Comparison of ENCODE assay signal across 8 cellular contexts in genomic region chrX:41084360-41085104, GRCh38. TPM values are rescaled to one million over a fixed set of nuclear protein-coding genes. Genes with fewer than 3 reads are reported as not detected.
DNase-seq lines count a peak whose midpoint lies in the region; ATAC-seq, FAIRE-seq and TF ChIP-seq lines count a peak whose summit lies in the region.

No MANE protein-coding gene starts in this region.

- peaks cover 1 to 6% of the 10 kb centered on the region in 2 experiments for H4K20me1 ChIP-seq in H1 (replicated peaks in 1 of 2; ENCODE audit: control insufficient read depth in 1 of 2, insufficient read depth in 2 of 2, low read length in 2 of 2)

- no peak overlapping the region for H2BK20ac ChIP-seq in H1 (ENCODE audit: low read length)

- no peaks in the 10 kb centered on the region for H3K9me3 Mint-ChIP-seq in memory B cell

- WGBS in H1 (ENCODE audit: extremely low coverage in 1 of 2, insufficient coverage in 1 of 2, insufficient read length in 1 of 2, insufficient replicate concordance in 2 of 2, low coverage in 1 of 2, low lambda C conversion rate in 2 of 2, missing lambda C conversion rate in 1 of 2), 2 experiments = 0% methylated on average over 8 of the region's 65 CpGs; no CpG with 5 or more reads in 1 of the 2 experiments

- peak overlapping the region; percentile 99; the same call in 1 of the 2 replicates for H4K8ac ChIP-seq in H1 (ENCODE audit: extremely low read depth, insufficient read depth, low read length)

- in situ Hi-C loops in Caki2 (cut with HindIII; ENCODE audit: low pct_unique_long_range_greater_than_20kb, low sequenced_read_pairs) = no loop called here

- H2BK5ac ChIP-seq in H1 (ENCODE audit: low read depth, low read length) = peak overlapping the region; percentile 99

- POLR2A ChIA-PET in H1 (lab: Charles Lee; ENCODE audit: partially characterized antibody) = interaction anchor here (0.7 to 4.4 kb wide), 14 partner anchors 8 to 237 kb away, joined by 3 to 19 read pairs (median 4); no protein-coding TSS in a partner anchor

- H2BK120ac ChIP-seq in H1 (replicated peaks; ENCODE audit: low read depth, low read length) = peak overlapping the region; percentile 78

- no peaks in the 10 kb centered on the region for H3K27me3 Mint-ChIP-seq in memory B cell

- peaks cover 0 to 29% (median 2%) of the 10 kb centered on the region in 4 experiments; a peak in 3 of 8 replicates for H3K36me3 ChIP-seq in H1 (ENCODE audit: control insufficient read depth in 2 of 4, insufficient read depth in 4 of 4, low read length in 3 of 4)

- peaks cover 2% of the 10 kb centered on the region for H3K4me1 Mint-ChIP-seq in memory B cell

- H2BK12ac ChIP-seq in H1 (ENCODE audit: low read depth, low read length) = peak overlapping the region; percentile 99

- peak overlapping the region; percentile 66 for H3K14ac ChIP-seq in H1 (ENCODE audit: insufficient read length)

- TF ChIP-seq CTCF in H1 (IDR thresholded peaks at IDR 0.05; ENCODE audit: control extremely low read depth in 1 of 3, insufficient read depth in 1 of 3, low read depth in 1 of 3, low read length in 3 of 3) = no peak

- CTCF ChIA-PET in H1 (lab: Charles Lee; ENCODE audit: partially characterized antibody) = interaction anchor here (0.7 to 1.5 kb wide), 2 partner anchors 59 to 376 kb away, joined by 3 read pairs; no protein-coding TSS in a partner anchor

- H3K27ac ChIP-seq in H1 (ENCODE audit: low read depth, low read length) = peak overlapping the region; percentile 100

- ATAC-seq in GM21390 (IDR thresholded peaks at IDR 0.05; ENCODE audit: unreplicated experiment) (peak; percentile 62), memory B cell (ENCODE audit: low read depth) (peak; percentile 65)

- H3K4me3 ChIP-seq in H1 (ENCODE audit: extremely low read depth in 1 of 4, insufficient read depth in 2 of 4, low read depth in 3 of 4, low read length in 4 of 4) = peak overlapping the region; percentile 67 to 100 (median 82)

- H3K18ac ChIP-seq in H1 (ENCODE audit: extremely low read depth, low read length) = peak overlapping the region; percentile 78

- DNase-seq in Caki2 (ENCODE audit: low read depth) (peak; percentile 99), HUDEP-2 (lab: John Stamatoyannopoulos, UW; ENCODE audit: unreplicated experiment in 76 of 76) (peak; percentile 30 to 98 (median 91)), NOMO-1 treated with dmso at 0.1 percent for 144 hours (lab: John Stamatoyannopoulos, UW; ENCODE audit: unreplicated experiment) (peak; percentile 95), H1 (ENCODE audit: low read depth in 1 of 2, low spot score in 2 of 2) (peak; percentile 81 to 96), memory B cell (ENCODE audit: low spot score in 2 of 2) (peak; percentile 96 to 100)
- DNase-seq in activated CD8-positive, alpha-beta memory T cell treated with anti-CD3 and anti-CD28 coated beads, Interleukin-2, amount 50 U/mL, for 1 hour (ENCODE audit: extremely low read depth) = peak; percentile 100
- DNase-seq in stimulated activated CD8-positive, alpha-beta memory T cell treated with anti-CD3 and anti-CD28 coated beads, Interleukin-12 subunit alpha, Interleukin-12 subunit beta, amount 100 ng/mL, for 1 hour (ENCODE audit: low read depth) = peak; percentile 92

- FAIRE-seq in H1 (lab: Jason Lieb, UNC) = peak; percentile 60

- no peak overlapping the region for H3K23ac ChIP-seq in H1 (ENCODE audit: insufficient read length)

- no peaks in the 10 kb centered on the region for H3K9me3 ChIP-seq in H1 (ENCODE audit: insufficient read depth in 2 of 2, low read depth in 1 of 2, low read length in 1 of 2)

- no peaks in the 10 kb centered on the region for H3K27me3 ChIP-seq in H1 (replicated peaks in 1 of 4; ENCODE audit: control insufficient read depth in 3 of 4, extremely low read depth in 1 of 4, insufficient read depth in 3 of 4, low read length in 3 of 4)

- peak in 1 of 2 experiments; percentile 77; a peak in 2 of 3 replicates for TF ChIP-seq POLR2A in H1 (IDR thresholded peaks at IDR 0.05; ENCODE audit: control extremely low read depth in 1 of 2, low read depth in 2 of 2, low read length in 2 of 2)

- peak overlapping the region; percentile 75; the same call in 1 of the 2 replicates for H2AK5ac ChIP-seq in H1 (ENCODE audit: low read depth, low read length)

- H3K9ac ChIP-seq in H1 (replicated peaks in 1 of 4; ENCODE audit: extremely low read depth in 1 of 4, low read depth in 3 of 4, low read length in 3 of 4) = peak overlapping the region in 3 of 4 experiments; percentile 96 to 99 (median 97); a peak in 6 of 7 replicates

- H3K4me1 ChIP-seq in H1 (replicated peaks in 1 of 4; ENCODE audit: control insufficient read depth in 3 of 4, insufficient read depth in 4 of 4, low read length in 3 of 4) = peaks cover 0 to 2% (median 0%) of the 10 kb centered on the region in 4 experiments; a peak in 1 of 7 replicates

- TF ChIP-seq RAD21 in H1 (IDR thresholded peaks at IDR 0.05 in 1 of 2, conservative IDR thresholded peaks at IDR 0.05 in 1 of 2; ENCODE audit: low read depth in 2 of 2, low read length in 2 of 2) = no peak

- peaks cover 4% of the 10 kb centered on the region for H3K36me3 Mint-ChIP-seq in memory B cell

- H2BK15ac ChIP-seq in H1 (ENCODE audit: low read length) = no peak overlapping the region

- peak overlapping the region; percentile 98 for H4K91ac ChIP-seq in H1 (replicated peaks; ENCODE audit: insufficient read length, low read length)

- peak overlapping the region; percentile 100 for H4K5ac ChIP-seq in H1 (ENCODE audit: insufficient read length, low read depth, low read length)

- peaks cover 33 to 55% of the 10 kb centered on the region in 2 experiments for H3K79me2 ChIP-seq in H1 (ENCODE audit: control insufficient read depth in 1 of 2, insufficient read depth in 2 of 2, low read length in 2 of 2)

- TF ChIP-seq EP300 in H1 (IDR thresholded peaks at IDR 0.05; ENCODE audit: borderline replicate concordance in 1 of 2, low read depth in 2 of 2, low read length in 2 of 2) = peak in 1 of 2 experiments; percentile 66; a peak in 1 of 3 replicates

- peak overlapping the region; percentile 99 for H3K4ac ChIP-seq in H1 (replicated peaks; ENCODE audit: insufficient read length, low read depth, low read length)

- H3K27ac Mint-ChIP-seq in memory B cell = peak overlapping the region; percentile 98

- H3K23me2 ChIP-seq in H1 (ENCODE audit: low read depth, low read length) = no peaks in the 10 kb centered on the region

- peak overlapping the region; percentile 89 for H3K4me3 Mint-ChIP-seq in memory B cell

- H2AFZ ChIP-seq in H1 (ENCODE audit: low read length) = no peak overlapping the region

- peak overlapping the region; percentile 66 to 77 for H3K4me2 ChIP-seq in H1 (ENCODE audit: insufficient read depth in 1 of 2, low read depth in 2 of 2, low read length in 2 of 2)

- no peaks in the 10 kb centered on the region for H3K79me1 ChIP-seq in H1 (ENCODE audit: low read depth, low read length)

- H3K56ac ChIP-seq in H1 (replicated peaks; ENCODE audit: insufficient read length, low read depth, low read length) = peak overlapping the region; percentile 96

TF ChIP-seq in H1, 55 proteins besides CTCF, POLR2A, EP300 and RAD21 (continues in another document):
- 0 out of 2 replicates have a peak, but pooled peaks have one; percentile 58 for TF ChIP-seq TCF12 (IDR thresholded peaks at IDR 0.05; ENCODE audit: low read depth, low read length)
- no peak for TF ChIP-seq RXRA (IDR thresholded peaks at IDR 0.05; ENCODE audit: insufficient read depth, low read depth, low read length)
- no peak for TF ChIP-seq CHD1 (IDR thresholded peaks at IDR 0.05; ENCODE audit: low read depth, low read length)
- TF ChIP-seq GABPA (IDR thresholded peaks at IDR 0.05; ENCODE audit: borderline replicate concordance, insufficient read depth, low read length) = no peak
- TF ChIP-seq SUZ12 (IDR thresholded peaks at IDR 0.05; ENCODE audit: low read length) = no peak
- TF ChIP-seq CBX5 (IDR thresholded peaks at IDR 0.05; ENCODE audit: low read depth, low read length) = no peak
- TF ChIP-seq CTBP2 (IDR thresholded peaks at IDR 0.05; ENCODE audit: borderline replicate concordance, insufficient read depth, insufficient read length, low read length) = no peak
- no peak for TF ChIP-seq NRF1 (IDR thresholded peaks at IDR 0.05; ENCODE audit: low read depth, low read length)
- TF ChIP-seq RNF2 (IDR thresholded peaks at IDR 0.05; ENCODE audit: borderline replicate concordance, low read depth, low read length, missing control alignments, poor library complexity, severe bottlenecking) = no peak
- TF ChIP-seq SIX5 (IDR thresholded peaks at IDR 0.05; ENCODE audit: low read depth, low read length) = 0 out of 2 replicates have a peak, but pooled peaks have one; percentile 6
- TF ChIP-seq SRF (IDR thresholded peaks at IDR 0.05; ENCODE audit: low read depth, low read length) = no peak; the same call in 1 of the 2 replicates
- no peak for TF ChIP-seq NANOG (IDR thresholded peaks at IDR 0.05; ENCODE audit: insufficient read depth, low read depth, low read length, poor library complexity, severe bottlenecking)
- peak; percentile 41 for TF ChIP-seq TBP (IDR thresholded peaks at IDR 0.05; ENCODE audit: low read depth, low read length)
- no peak for TF ChIP-seq KDM1A (IDR thresholded peaks at IDR 0.05; ENCODE audit: borderline replicate concordance, low read length)
- no peak for TF ChIP-seq CBX8 (IDR thresholded peaks at IDR 0.05; ENCODE audit: borderline replicate concordance, low read depth, low read length)
- TF ChIP-seq HDAC2 (IDR thresholded peaks at IDR 0.05; ENCODE audit: borderline replicate concordance in 1 of 2, low read depth in 2 of 2, low read length in 2 of 2) = peak in 1 of 2 experiments; percentile 47; a peak in 1 of 4 replicates
- TF ChIP-seq JUND (IDR thresholded peaks at IDR 0.05; ENCODE audit: low read length) = peak; percentile 98
- no peak for TF ChIP-seq HDAC6 (IDR thresholded peaks at IDR 0.05; ENCODE audit: low read depth, low read length)

RNA-seq across cellular contexts. Expression of gene USP9X, which starts 0.7 kb away (rescaled TPM):
- 8.9 and 15.6 TPM in 2 replicates for total RNA-seq in Caki2 (2014; rRNA removed; shearing (Covaris generic); ENCODE audit: low replicate concordance)
- 299 and 300 TPM in 2 replicates for total RNA-seq in H1 (2021; fragmentation: NEBNext Ultra II Directional; extraction: Animal tissue kit (Norgen Biotek cat#: 25700))
- polyA plus RNA-seq in H1 (2011; rRNA removed) = 58.2 and 79.2 TPM in 2 replicates
- 102 TPM for polyA plus RNA-seq in H1 (2011; cell fraction: cytosol; rRNA removed)
- 114 TPM for polyA plus RNA-seq in H1 (2011; cell fraction: nucleus; rRNA removed)
- polyA plus RNA-seq in H1 (2012, experiment 1 of 2) = 119 to 210 TPM (median 146 TPM) in 4 replicates
- polyA plus RNA-seq in H1 (2012, experiment 2 of 2) = 5.3 TPM
- 52.3 TPM for polyA plus RNA-seq in H1 (2013, experiment 1 of 2)
- polyA plus RNA-seq in H1 (2013, experiment 2 of 2) = 45.5 TPM
- 1,122 and 1,571 TPM in 2 replicates for polyA minus RNA-seq in H1 (2011; rRNA and poly(A)+ RNA removed)
- polyA minus RNA-seq in H1 (2011; cell fraction: cytosol; rRNA and poly(A)+ RNA removed) = 404 TPM
- polyA minus RNA-seq in H1 (2011; cell fraction: nucleus; rRNA and poly(A)+ RNA removed) = 796 TPM

Comparison
In these comparisons a context has a peak if more than half of its experiments do, and no peak if none do; other contexts are left out.
1. Peak in every context shown above with its lines: DNase-seq, ATAC-seq, H3K4me3 ChIP-seq and H3K27ac ChIP-seq.
2. RNA of gene USP9X, which starts 0.7 kb away (total RNA-seq): 299 to 300 TPM in H1; 8.9 to 15.6 TPM in Caki2; every median in the first group is over 10 times any median in the second.